In the genomic region with DNA sequence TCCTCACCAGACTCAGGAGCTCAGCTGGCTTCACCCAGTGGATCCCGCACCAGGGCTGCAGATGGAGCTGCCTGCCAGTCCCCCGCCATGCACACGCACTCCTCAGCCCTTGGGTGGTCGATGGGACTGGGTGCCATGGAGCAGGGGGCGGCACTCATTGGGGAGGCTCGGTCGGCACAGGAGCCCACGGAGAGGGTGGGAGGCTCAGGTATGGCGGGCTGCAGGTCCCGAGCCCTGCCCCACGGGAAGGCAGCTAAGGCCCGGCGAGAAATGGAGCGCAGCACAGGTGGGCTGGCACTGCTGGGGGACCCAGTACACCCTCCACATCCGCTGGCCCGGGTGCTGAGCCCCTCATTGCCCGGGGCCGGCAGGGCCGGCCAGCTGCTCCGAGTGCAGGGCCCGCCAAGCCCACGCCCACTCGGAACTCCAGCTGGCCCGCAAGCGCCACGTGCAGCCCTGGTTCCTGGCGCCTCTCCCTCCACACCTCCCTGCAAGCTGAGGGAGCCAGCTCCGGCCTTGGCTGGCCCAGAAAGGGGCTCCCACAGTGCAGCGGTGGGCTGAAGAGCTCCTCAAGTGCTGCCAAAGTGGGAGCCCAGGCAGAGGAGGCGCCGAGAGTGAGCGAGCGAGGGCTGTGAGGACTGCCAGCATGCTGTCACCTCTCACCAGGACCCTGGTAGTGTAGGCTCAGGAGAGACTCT, we compare ENCODE assay signal across 2 cellular contexts. TPM values are rescaled to one million over a fixed set of nuclear protein-coding genes. Genes with fewer than 3 reads are reported as not detected.
"Had no signal": no experiment of that assay in that cellular context is flagged by ENCODE, and none has a peak within 500 bp of the region (broad histone marks: within the 10 kb centered on the region; RNA-seq: fewer than 3 reads in every experiment).

No MANE protein-coding gene starts in this region.

RNA-seq across cellular contexts. Expression of a gene that starts 41.1 kb away (rescaled TPM):
- total RNA-seq: G401, GM12878 had no signal

RNA-seq across cellular contexts. Expression of a gene that starts 55.1 kb away (rescaled TPM):
- total RNA-seq: G401, GM12878 had no signal
